In the genomic region with DNA sequence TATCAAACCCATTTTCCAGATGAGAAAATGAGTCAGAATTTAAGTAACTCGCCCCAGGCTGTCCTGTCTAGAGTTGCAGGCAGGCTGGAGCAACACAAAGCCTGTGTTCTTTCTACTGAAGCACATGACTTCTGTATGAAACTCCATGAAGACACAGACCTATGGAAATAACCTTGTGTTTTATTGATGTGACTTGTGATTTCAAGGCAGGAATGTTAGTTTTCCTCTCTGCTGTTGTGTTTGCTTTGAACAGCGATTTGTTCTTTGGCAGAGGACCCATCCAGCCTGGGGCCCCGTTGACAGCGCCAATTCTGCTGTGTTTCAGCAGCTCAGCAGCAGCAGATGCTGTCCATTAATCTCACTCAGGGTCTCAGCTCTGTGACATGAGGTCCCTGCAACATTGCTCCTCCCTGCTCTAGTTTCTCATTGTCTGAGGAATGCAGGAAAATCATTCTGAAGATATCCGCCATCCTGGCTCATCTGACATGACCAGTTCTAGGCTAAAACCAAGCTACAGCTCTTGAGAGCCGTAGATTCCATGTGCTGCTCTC, we compare ENCODE assay signal across 12 cellular contexts.
DNase-seq lines count a peak whose midpoint lies in the region; ATAC-seq and TF ChIP-seq lines count a peak whose summit lies in the region.
"Had no signal": no experiment of that assay in that cellular context is flagged by ENCODE, and none has a peak within 500 bp of the region (broad histone marks: within the 10 kb centered on the region; RNA-seq: fewer than 3 reads in every experiment).

No MANE protein-coding gene starts in this region.

- H3K4me3 ChIP-seq in skeletal muscle cell (ENCODE audit: low read depth, low read length) (no peak overlapping the region), esophagus squamous epithelium (no peak overlapping the region)
- H3K4me3 ChIP-seq: uterus had no signal

- DNase-seq in NCI-H146 treated with DMSO at 0.1 percent for 48 hours (lab: John Stamatoyannopoulos, UW; ENCODE audit: unreplicated experiment) (peak; percentile 16), foreskin melanocyte (peak; percentile 94), skeletal muscle cell (ENCODE audit: low read depth) (peak; percentile 39), esophagus squamous epithelium (lab: John Stamatoyannopoulos, UW) (no peak)
- DNase-seq in activated CD4-positive, CD25-positive, alpha-beta regulatory T cell treated with anti-CD3 and anti-CD28 coated beads, Interleukin-2, amount 50 U/mL, for 72 hours = no peak
- DNase-seq: activated gamma-delta T cell; CD4-positive, alpha-beta T cell; kidney glomerular epithelial cell; stimulated activated CD4-positive, alpha-beta T cell treated with anti-CD3 and anti-CD28 coated beads, Interleukin-2, amount 100 ng/mL, for 24 hours had no signal

- ATAC-seq in SK-N-SH treated with all-trans-retinoic acid at 6 μM for 48 hours (no peak; the same call in 2 of the 3 replicates), GM19463 (IDR thresholded peaks at IDR 0.05; ENCODE audit: unreplicated experiment) (no peak)

- H3K4me1 ChIP-seq in esophagus squamous epithelium = peaks cover 0 to 3% (median 0%) of the 10 kb centered on the region in 3 donors
- H3K4me1 ChIP-seq: uterus had no signal

- no peak for TF ChIP-seq POLR2A in esophagus squamous epithelium (IDR thresholded peaks at IDR 0.05)

- WGBS in esophagus squamous epithelium, 2 donors = 46 to 54% methylated on average over 6 of the region's 6 CpGs

- H3K9me3 ChIP-seq in esophagus squamous epithelium = no peaks in the 10 kb centered on the region
- H3K9me3 ChIP-seq: uterus had no signal

- H3K36me3 ChIP-seq in esophagus squamous epithelium = no peaks in the 10 kb centered on the region
- H3K36me3 ChIP-seq: uterus had no signal

- H3K27me3 ChIP-seq in esophagus squamous epithelium = no peaks in the 10 kb centered on the region
- H3K27me3 ChIP-seq: uterus had no signal

- intact Hi-C loops in esophagus squamous epithelium (cut with DNase I) = no loop called here

- no peak for TF ChIP-seq CTCF in esophagus squamous epithelium (IDR thresholded peaks at IDR 0.05)

- no peak overlapping the region for H3K27ac ChIP-seq in esophagus squamous epithelium
- H3K27ac ChIP-seq: uterus had no signal

TF ChIP-seq in SK-N-SH treated with all-trans-retinoic acid at 6 μM for 48 hours, 23 proteins besides CTCF, POLR2A, EP300 and RAD21:
- TF ChIP-seq, protein P1, sequence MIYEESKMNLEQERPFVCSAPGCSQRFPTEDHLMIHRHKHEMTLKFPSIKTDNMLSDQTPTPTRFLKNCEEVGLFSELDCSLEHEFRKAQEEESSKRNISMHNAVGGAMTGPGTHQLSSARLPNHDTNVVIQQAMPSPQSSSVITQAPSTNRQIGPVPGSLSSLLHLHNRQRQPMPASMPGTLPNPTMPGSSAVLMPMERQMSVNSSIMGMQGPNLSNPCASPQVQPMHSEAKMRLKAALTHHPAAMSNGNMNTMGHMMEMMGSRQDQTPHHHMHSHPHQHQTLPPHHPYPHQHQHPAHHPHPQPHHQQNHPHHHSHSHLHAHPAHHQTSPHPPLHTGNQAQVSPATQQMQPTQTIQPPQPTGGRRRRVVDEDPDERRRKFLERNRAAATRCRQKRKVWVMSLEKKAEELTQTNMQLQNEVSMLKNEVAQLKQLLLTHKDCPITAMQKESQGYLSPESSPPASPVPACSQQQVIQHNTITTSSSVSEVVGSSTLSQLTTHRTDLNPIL (CRISPR knock-in tag; IDR thresholded peaks at IDR 0.05; ENCODE audit: low read depth) = no peak; the same call in 1 of the 2 replicates
- TF ChIP-seq RARB (CRISPR knock-in tag; IDR thresholded peaks at IDR 0.05) (no peak), ISL1 (CRISPR knock-in tag; IDR thresholded peaks at IDR 0.05) (peak; percentile 53), TCF4 (CRISPR knock-in tag; IDR thresholded peaks at IDR 0.05; ENCODE audit: borderline replicate concordance) (peak; percentile 63)
- TF ChIP-seq, protein P2, sequence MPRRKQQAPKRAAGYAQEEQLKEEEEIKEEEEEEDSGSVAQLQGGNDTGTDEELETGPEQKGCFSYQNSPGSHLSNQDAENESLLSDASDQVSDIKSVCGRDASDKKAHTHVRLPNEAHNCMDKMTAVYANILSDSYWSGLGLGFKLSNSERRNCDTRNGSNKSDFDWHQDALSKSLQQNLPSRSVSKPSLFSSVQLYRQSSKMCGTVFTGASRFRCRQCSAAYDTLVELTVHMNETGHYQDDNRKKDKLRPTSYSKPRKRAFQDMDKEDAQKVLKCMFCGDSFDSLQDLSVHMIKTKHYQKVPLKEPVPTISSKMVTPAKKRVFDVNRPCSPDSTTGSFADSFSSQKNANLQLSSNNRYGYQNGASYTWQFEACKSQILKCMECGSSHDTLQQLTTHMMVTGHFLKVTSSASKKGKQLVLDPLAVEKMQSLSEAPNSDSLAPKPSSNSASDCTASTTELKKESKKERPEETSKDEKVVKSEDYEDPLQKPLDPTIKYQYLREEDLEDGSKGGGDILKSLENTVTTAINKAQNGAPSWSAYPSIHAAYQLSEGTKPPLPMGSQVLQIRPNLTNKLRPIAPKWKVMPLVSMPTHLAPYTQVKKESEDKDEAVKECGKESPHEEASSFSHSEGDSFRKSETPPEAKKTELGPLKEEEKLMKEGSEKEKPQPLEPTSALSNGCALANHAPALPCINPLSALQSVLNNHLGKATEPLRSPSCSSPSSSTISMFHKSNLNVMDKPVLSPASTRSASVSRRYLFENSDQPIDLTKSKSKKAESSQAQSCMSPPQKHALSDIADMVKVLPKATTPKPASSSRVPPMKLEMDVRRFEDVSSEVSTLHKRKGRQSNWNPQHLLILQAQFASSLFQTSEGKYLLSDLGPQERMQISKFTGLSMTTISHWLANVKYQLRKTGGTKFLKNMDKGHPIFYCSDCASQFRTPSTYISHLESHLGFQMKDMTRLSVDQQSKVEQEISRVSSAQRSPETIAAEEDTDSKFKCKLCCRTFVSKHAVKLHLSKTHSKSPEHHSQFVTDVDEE (CRISPR knock-in tag; IDR thresholded peaks at IDR 0.05) = peak; percentile 82; the same call in 1 of the 2 replicates
- TF ChIP-seq, protein P3, sequence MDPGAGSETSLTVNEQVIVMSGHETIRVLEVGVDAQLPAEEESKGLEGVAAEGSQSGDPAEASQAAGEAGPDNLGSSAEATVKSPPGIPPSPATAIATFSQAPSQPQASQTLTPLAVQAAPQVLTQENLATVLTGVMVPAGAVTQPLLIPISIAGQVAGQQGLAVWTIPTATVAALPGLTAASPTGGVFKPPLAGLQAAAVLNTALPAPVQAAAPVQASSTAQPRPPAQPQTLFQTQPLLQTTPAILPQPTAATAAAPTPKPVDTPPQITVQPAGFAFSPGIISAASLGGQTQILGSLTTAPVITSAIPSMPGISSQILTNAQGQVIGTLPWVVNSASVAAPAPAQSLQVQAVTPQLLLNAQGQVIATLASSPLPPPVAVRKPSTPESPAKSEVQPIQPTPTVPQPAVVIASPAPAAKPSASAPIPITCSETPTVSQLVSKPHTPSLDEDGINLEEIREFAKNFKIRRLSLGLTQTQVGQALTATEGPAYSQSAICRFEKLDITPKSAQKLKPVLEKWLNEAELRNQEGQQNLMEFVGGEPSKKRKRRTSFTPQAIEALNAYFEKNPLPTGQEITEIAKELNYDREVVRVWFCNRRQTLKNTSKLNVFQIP (CRISPR knock-in tag; IDR thresholded peaks at IDR 0.05; ENCODE audit: borderline replicate concordance, low read depth) = no peak

Comparison
In these comparisons a context has a peak if more than half of its experiments do, and no peak if none do; other contexts are left out.
1. DNase-seq: peak in NCI-H146 treated with DMSO at 0.1 percent for 48 hours (single experiment), foreskin melanocyte (single experiment) and skeletal muscle cell (single experiment); none in activated CD4-positive, CD25-positive, alpha-beta regulatory T cell treated with anti-CD3 and anti-CD28 coated beads, Interleukin-2, amount 50 U/mL, for 72 hours (single experiment) and esophagus squamous epithelium (single experiment).